In the genomic region with DNA sequence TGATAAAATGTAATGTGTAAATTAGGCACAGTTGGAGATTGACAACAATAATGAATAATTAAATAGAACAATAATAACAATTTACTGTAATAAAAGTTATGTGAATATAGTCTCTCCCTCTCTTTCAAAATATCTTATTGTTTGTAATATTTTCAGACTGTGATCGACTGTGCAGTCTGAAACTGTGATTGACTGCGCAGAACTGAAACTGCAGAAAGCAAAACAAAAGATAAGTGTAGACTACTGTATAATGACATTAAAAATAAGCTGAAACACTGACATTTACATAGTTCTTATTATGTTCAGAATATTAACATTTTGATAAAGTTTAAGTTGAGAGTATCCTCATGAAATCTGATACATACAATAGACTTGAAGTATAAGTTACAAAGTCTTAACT, we compare ENCODE assay signal across 7 cellular contexts.
"Had no signal": no experiment of that assay in that cellular context is flagged by ENCODE, and none has a peak within 500 bp of the region (broad histone marks: within the 10 kb centered on the region; RNA-seq: fewer than 3 reads in every experiment).

No MANE protein-coding gene starts in this region.

- H3K4me3 Mint-ChIP-seq: IgD-negative memory B cell had no signal

- H3K27me3 Mint-ChIP-seq: IgD-negative memory B cell had no signal

- H3K27ac ChIP-seq: HL-60 had no signal

- DNase-seq: IMR-90, KBM-7, KG1 had no signal

- H3K4me3 ChIP-seq: K562 had no signal

- ATAC-seq: HepG2, K562 had no signal

- H3K27ac Mint-ChIP-seq: IgD-negative memory B cell had no signal

- H3K36me3 Mint-ChIP-seq: IgD-negative memory B cell had no signal
